In genomic region chrX:151555301-151555700, GRCh38 we compare ENCODE assay signal across 3 cellular contexts. TPM values are rescaled to one million over a fixed set of nuclear protein-coding genes. Genes with fewer than 3 reads are reported as not detected.
"Had no signal": no experiment of that assay in that cellular context is flagged by ENCODE, and none has a peak within 500 bp of the region (broad histone marks: within the 10 kb centered on the region; RNA-seq: fewer than 3 reads in every experiment).

No MANE protein-coding gene starts in this region.

RNA-seq across cellular contexts. Expression of gene PASD1, which starts 8.2 kb away (rescaled TPM):
- total RNA-seq: LHCN-M2, MCF 10A, NCI-H460 had no signal
